In genomic region chr1:168234846-168235547, GRCh38 we compare ENCODE assay signal across 1 cellular context.
A peak's percentile ranks its signal among the peaks of the same experiment; 100 is the strongest.
TF ChIP-seq lines count a peak whose summit lies in the region.

No MANE protein-coding gene starts in this region.

TF ChIP-seq in K562, 482 proteins besides CTCF, POLR2A, EP300 and RAD21 (continued from another document and continues in another):
- TF ChIP-seq JUND (IDR thresholded peaks at IDR 0.05; ENCODE audit: borderline replicate concordance, low read depth, low read length), result 0 out of 2 replicates have a peak, but pooled peaks have one; percentile 44
- no peak; the same call in 2 of the 3 replicates for TF ChIP-seq JUND (tag; IDR thresholded peaks at IDR 0.05; ENCODE audit: borderline replicate concordance, low read depth, low read length)
- TF ChIP-seq RBM25 (IDR thresholded peaks at IDR 0.05; ENCODE audit: low read depth, low read length, severe bottlenecking), result no peak
- TF ChIP-seq ZNF263 (CRISPR knock-in tag; IDR thresholded peaks at IDR 0.05; ENCODE audit: borderline replicate concordance), result no peak
- peak; percentile 68 for TF ChIP-seq SMC3 (conservative IDR thresholded peaks at IDR 0.05; ENCODE audit: insufficient read depth, low read depth, low read length)
- TF ChIP-seq ZNF134 (CRISPR knock-in tag; conservative IDR thresholded peaks at IDR 0.05), result no peak
- TF ChIP-seq CXXC5 (CRISPR knock-in tag; IDR thresholded peaks at IDR 0.05), result 0 out of 2 replicates have a peak, but pooled peaks have one; percentile 21
- no peak for TF ChIP-seq PKNOX1 (IDR thresholded peaks at IDR 0.05)
- TF ChIP-seq SMAD2 (IDR thresholded peaks at IDR 0.05; ENCODE audit: low read depth, low read length), result no peak
- TF ChIP-seq MTA3 (IDR thresholded peaks at IDR 0.05; ENCODE audit: borderline replicate concordance), result 0 out of 2 replicates have a peak, but pooled peaks have one; percentile 35
- TF ChIP-seq STAG1 (CRISPR knock-in tag; IDR thresholded peaks at IDR 0.05; ENCODE audit: borderline replicate concordance), result no peak; the same call in 1 of the 2 replicates
- no peak for TF ChIP-seq ADNP (tag; IDR thresholded peaks at IDR 0.05)
- peak; percentile 68; the same call in 1 of the 2 replicates for TF ChIP-seq XRCC5 (IDR thresholded peaks at IDR 0.05; ENCODE audit: low read depth, low read length)
- no peak for TF ChIP-seq THAP7 (CRISPR knock-in tag; IDR thresholded peaks at IDR 0.05)
- no peak for TF ChIP-seq ZNF217 (CRISPR knock-in tag; IDR thresholded peaks at IDR 0.05)
- no peak for TF ChIP-seq ZNF592 (IDR thresholded peaks at IDR 0.05)
- no peak for TF ChIP-seq TEAD2 (tag; IDR thresholded peaks at IDR 0.05)
- no peak for TF ChIP-seq HIVEP1 (CRISPR knock-in tag; IDR thresholded peaks at IDR 0.05)
- TF ChIP-seq ZFP36 (IDR thresholded peaks at IDR 0.05; ENCODE audit: low read depth, low read length, partially characterized antibody), result no peak
- TF ChIP-seq VEZF1 (CRISPR knock-in tag; IDR thresholded peaks at IDR 0.05), result 0 out of 2 replicates have a peak, but pooled peaks have one; percentile 19
- no peak for TF ChIP-seq TAF7 (tag; IDR thresholded peaks at IDR 0.05)
- no peak for TF ChIP-seq MXD1 (CRISPR knock-in tag; IDR thresholded peaks at IDR 0.05; ENCODE audit: borderline replicate concordance, poor library complexity, severe bottlenecking)
- 0 out of 2 replicates have a peak, but pooled peaks have one; percentile 41 for TF ChIP-seq CREM (IDR thresholded peaks at IDR 0.05; ENCODE audit: low read depth)
- TF ChIP-seq NR4A1 (CRISPR knock-in tag; IDR thresholded peaks at IDR 0.05), result no peak
- no peak for TF ChIP-seq NR4A1 (tag; IDR thresholded peaks at IDR 0.05)
- peak; percentile 26 to 45; a peak in 1 of 4 replicates for TF ChIP-seq MAZ (CRISPR knock-in tag; conservative IDR thresholded peaks at IDR 0.05 in 1 of 2, IDR thresholded peaks at IDR 0.05 in 1 of 2)
- no peak for TF ChIP-seq ZBED1 (IDR thresholded peaks at IDR 0.05)
- TF ChIP-seq CREB1 (IDR thresholded peaks at IDR 0.05), result no peak
- TF ChIP-seq CREB1 (CRISPR knock-in tag; IDR thresholded peaks at IDR 0.05), result peak; percentile 37; the same call in 1 of the 2 replicates
- TF ChIP-seq RBM17 (IDR thresholded peaks at IDR 0.05; ENCODE audit: borderline replicate concordance, low read depth, low read length), result no peak
- no peak for TF ChIP-seq PRDM10 (IDR thresholded peaks at IDR 0.05; ENCODE audit: partially characterized antibody)
- 0 out of 2 replicates have a peak, but pooled peaks have one; percentile 22 for TF ChIP-seq ILF3 (IDR thresholded peaks at IDR 0.05; ENCODE audit: borderline replicate concordance)
- TF ChIP-seq, protein P1, sequence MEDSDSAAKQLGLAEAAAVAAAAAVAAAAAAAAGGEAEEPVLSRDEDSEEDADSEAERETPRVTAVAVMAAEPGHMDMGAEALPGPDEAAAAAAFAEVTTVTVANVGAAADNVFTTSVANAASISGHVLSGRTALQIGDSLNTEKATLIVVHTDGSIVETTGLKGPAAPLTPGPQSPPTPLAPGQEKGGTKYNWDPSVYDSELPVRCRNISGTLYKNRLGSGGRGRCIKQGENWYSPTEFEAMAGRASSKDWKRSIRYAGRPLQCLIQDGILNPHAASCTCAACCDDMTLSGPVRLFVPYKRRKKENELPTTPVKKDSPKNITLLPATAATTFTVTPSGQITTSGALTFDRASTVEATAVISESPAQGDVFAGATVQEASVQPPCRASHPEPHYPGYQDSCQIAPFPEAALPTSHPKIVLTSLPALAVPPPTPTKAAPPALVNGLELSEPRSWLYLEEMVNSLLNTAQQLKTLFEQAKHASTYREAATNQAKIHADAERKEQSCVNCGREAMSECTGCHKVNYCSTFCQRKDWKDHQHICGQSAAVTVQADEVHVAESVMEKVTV (CRISPR knock-in tag; IDR thresholded peaks at IDR 0.05), result peak; percentile 65
- TF ChIP-seq LEF1 (IDR thresholded peaks at IDR 0.05), result no peak
- TF ChIP-seq ETV1 (tag; conservative IDR thresholded peaks at IDR 0.05; ENCODE audit: low read depth), result no peak
